ENCODE assay signal across 8 cellular contexts in genomic region chr3:57998366-57999283, GRCh38. TPM values are rescaled to one million over a fixed set of nuclear protein-coding genes. Genes with fewer than 3 reads are reported as not detected.
A peak's percentile ranks its signal among the peaks of the same experiment; 100 is the strongest.
DNase-seq lines count a peak whose midpoint lies in the region; ATAC-seq and TF ChIP-seq lines count a peak whose summit lies in the region.

No MANE protein-coding gene starts in this region.

- H3K36me3 ChIP-seq in breast epithelium: no peaks in the 10 kb centered on the region
- no peaks in the 10 kb centered on the region for H3K36me3 ChIP-seq in neural progenitor cell

- H3K9me3 Mint-ChIP-seq in natural killer cell (no peaks in the 10 kb centered on the region), neural progenitor cell (no peaks in the 10 kb centered on the region)

- H3K27ac Mint-ChIP-seq in natural killer cell (peak overlapping the region in 1 of 2 donors; percentile 7), neural progenitor cell (no peak overlapping the region)

- DNase-seq in M059J (ENCODE audit: low read depth) (peak; percentile 66), breast epithelium (ENCODE audit: low spot score in 2 of 2) (no peak), natural killer cell (no peak), neural progenitor cell (ENCODE audit: low spot score) (no peak), AG20443 (ENCODE audit: low spot score) (no peak)

- no peaks in the 10 kb centered on the region for H3K27me3 Mint-ChIP-seq in natural killer cell (ENCODE audit: low read depth in 2 of 2)
- peaks cover 9% of the 10 kb centered on the region for H3K27me3 Mint-ChIP-seq in neural progenitor cell (ENCODE audit: insufficient read depth, low read depth)

- H3K9ac ChIP-seq in neural progenitor cell: no peak overlapping the region

- no peaks in the 10 kb centered on the region for H3K79me2 ChIP-seq in neural progenitor cell (ENCODE audit: low read depth)

- H3K4me1 Mint-ChIP-seq in natural killer cell: peaks cover 18 to 21% of the 10 kb centered on the region in 2 donors
- peaks cover 2% of the 10 kb centered on the region for H3K4me1 Mint-ChIP-seq in neural progenitor cell

- H3K4me1 ChIP-seq in breast epithelium (peaks cover 0 to 8% of the 10 kb centered on the region in 2 donors), neural progenitor cell (no peaks in the 10 kb centered on the region)

- no peak for TF ChIP-seq CTCF in breast epithelium (IDR thresholded peaks at IDR 0.05)
- no peak for TF ChIP-seq CTCF in natural killer cell (IDR thresholded peaks at IDR 0.05)
- TF ChIP-seq CTCF in neural progenitor cell (IDR thresholded peaks at IDR 0.05): no peak

- peak overlapping the region; percentile 15 for H3K4me3 Mint-ChIP-seq in natural killer cell
- H3K4me3 Mint-ChIP-seq in neural progenitor cell: no peak overlapping the region

- H3F3A ChIP-seq in neural progenitor cell (ENCODE audit: low read depth): no peaks in the 10 kb centered on the region

- H4K20me1 ChIP-seq in neural progenitor cell (ENCODE audit: low read depth): no peaks in the 10 kb centered on the region

- no peak overlapping the region for H3K4me2 ChIP-seq in neural progenitor cell

- H3K9me3 ChIP-seq in breast epithelium (no peaks in the 10 kb centered on the region), neural progenitor cell (ENCODE audit: low read depth) (no peaks in the 10 kb centered on the region)

- ATAC-seq in GM19324 (IDR thresholded peaks at IDR 0.05; ENCODE audit: low FRiP score, unreplicated experiment) (peak; percentile 71), natural killer cell (peak in 1 of 3 donors; percentile 25), GM21367 (IDR thresholded peaks at IDR 0.05; ENCODE audit: unreplicated experiment) (no peak), HG03175 (IDR thresholded peaks at IDR 0.05; ENCODE audit: unreplicated experiment) (no peak)

- H3K4me3 ChIP-seq in breast epithelium (peak overlapping the region in 2 of 3 donors; percentile 9 to 25), neural progenitor cell (no peak overlapping the region)

- no peaks in the 10 kb centered on the region for H3K27me3 ChIP-seq in breast epithelium
- H3K27me3 ChIP-seq in neural progenitor cell: no peaks in the 10 kb centered on the region

- H2AFZ ChIP-seq in neural progenitor cell (replicated peaks): no peak overlapping the region

- H3K36me3 Mint-ChIP-seq in natural killer cell (no peaks in the 10 kb centered on the region), neural progenitor cell (no peaks in the 10 kb centered on the region)

- H3K27ac ChIP-seq in breast epithelium (peak overlapping the region; percentile 54 to 58), neural progenitor cell (no peak overlapping the region)

- TF ChIP-seq POLR2A in breast epithelium (IDR thresholded peaks at IDR 0.05): no peak

- intact Hi-C loops in breast epithelium (cut with DNase I; ENCODE audit: low total_unique reads): no loop called here
- intact Hi-C loops in natural killer cell (cut with micrococcal nuclease): no loop called here

RNA-seq across cellular contexts. Expression of gene FLNB, which starts 9.6 kb away (rescaled TPM):
- total RNA-seq in M059J (2014; rRNA removed; shearing (Covaris generic)): 65.0 and 130 TPM in 2 replicates
- total RNA-seq in breast epithelium (100 to 1,000 TPM in 2 of 3 donors, 10 to 100 TPM in 1; 40.3 to 242 (median 164) TPM), natural killer cell (10 to 100 TPM; 24.6 to 30.8 (median 26.6) TPM), neural progenitor cell (ENCODE audit: low replicate concordance) (32.0 and 54.9 TPM in 2 replicates)
